In the genomic region with DNA sequence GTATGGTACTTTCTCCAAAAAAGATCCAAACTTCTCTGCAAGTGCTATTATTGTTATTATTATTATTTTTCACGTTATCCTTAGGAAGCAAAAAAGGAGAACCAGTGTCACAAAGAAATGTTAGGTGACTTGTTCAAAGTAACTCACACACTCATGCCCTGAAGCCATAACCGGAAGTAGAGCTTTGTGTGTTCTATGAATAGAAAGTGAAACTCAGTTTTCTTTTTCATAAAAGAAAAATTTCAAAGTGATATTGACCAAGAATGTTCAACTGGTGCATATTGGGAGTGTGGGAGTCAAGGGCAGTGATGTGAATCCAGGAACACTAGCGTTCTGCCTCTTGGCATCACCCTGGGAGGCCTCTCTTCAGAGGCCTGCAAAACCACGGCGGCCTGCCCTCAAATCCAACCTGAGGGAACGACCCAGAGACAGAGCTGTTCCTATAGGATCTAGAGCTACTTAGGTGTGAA, we compare ENCODE assay signal across 8 cellular contexts.
DNase-seq lines count a peak whose midpoint lies in the region; ATAC-seq and TF ChIP-seq lines count a peak whose summit lies in the region.

No MANE protein-coding gene starts in this region.

- no peaks in the 10 kb centered on the region for H3K27me3 Mint-ChIP-seq in activated CD8-positive, alpha-beta memory T cell treated with anti-CD3 and anti-CD28 coated beads, Interleukin-2, amount 10 ng/mL, durations not matched to agents 7 days and 5 days
- no peaks in the 10 kb centered on the region for H3K27me3 Mint-ChIP-seq in activated T-cell treated with anti-CD3 and anti-CD28 coated beads, Interleukin-2, amount 50 U/mL, for 24 hours

- H3K4me1 Mint-ChIP-seq in activated CD8-positive, alpha-beta memory T cell treated with anti-CD3 and anti-CD28 coated beads, Interleukin-2, amount 10 ng/mL, durations not matched to agents 7 days and 5 days: peaks cover 61% of the 10 kb centered on the region
- peaks cover 66% of the 10 kb centered on the region for H3K4me1 Mint-ChIP-seq in activated T-cell treated with anti-CD3 and anti-CD28 coated beads, Interleukin-2, amount 50 U/mL, for 24 hours (ENCODE audit: low read depth)

- ATAC-seq in activated CD8-positive, alpha-beta memory T cell treated with anti-CD3 and anti-CD28 coated beads, Interleukin-2, amount 10 ng/mL, durations not matched to agents 7 days and 5 days: peak; percentile 81
- ATAC-seq in HG03460 (IDR thresholded peaks at IDR 0.05; ENCODE audit: unreplicated experiment) (peak; percentile 60), mucosa of descending colon (peak; percentile 69)

- H3K4me3 Mint-ChIP-seq in activated CD8-positive, alpha-beta memory T cell treated with anti-CD3 and anti-CD28 coated beads, Interleukin-2, amount 10 ng/mL, durations not matched to agents 7 days and 5 days: peak overlapping the region; percentile 87
- H3K4me3 Mint-ChIP-seq in activated T-cell treated with anti-CD3 and anti-CD28 coated beads, Interleukin-2, amount 50 U/mL, for 24 hours: peak overlapping the region; percentile 78

- TF ChIP-seq CTCF in mucosa of descending colon (IDR thresholded peaks at IDR 0.05): no peak

- H3K36me3 Mint-ChIP-seq in activated CD8-positive, alpha-beta memory T cell treated with anti-CD3 and anti-CD28 coated beads, Interleukin-2, amount 10 ng/mL, durations not matched to agents 7 days and 5 days: peaks cover 75% of the 10 kb centered on the region
- peaks cover 87% of the 10 kb centered on the region for H3K36me3 Mint-ChIP-seq in activated T-cell treated with anti-CD3 and anti-CD28 coated beads, Interleukin-2, amount 50 U/mL, for 24 hours (ENCODE audit: low read depth)

- H3K9me3 ChIP-seq in mucosa of descending colon: no peaks in the 10 kb centered on the region

- no peaks in the 10 kb centered on the region for H3K36me3 ChIP-seq in mucosa of descending colon (ENCODE audit: low read depth)

- H3K4me3 ChIP-seq in mucosa of descending colon: no peak overlapping the region

- peaks cover 7% of the 10 kb centered on the region for H3K4me1 ChIP-seq in mucosa of descending colon (ENCODE audit: low read depth)

- H3K27ac Mint-ChIP-seq in activated CD8-positive, alpha-beta memory T cell treated with anti-CD3 and anti-CD28 coated beads, Interleukin-2, amount 10 ng/mL, durations not matched to agents 7 days and 5 days: peak overlapping the region; percentile 100
- H3K27ac Mint-ChIP-seq in activated T-cell treated with anti-CD3 and anti-CD28 coated beads, Interleukin-2, amount 50 U/mL, for 24 hours: peak overlapping the region; percentile 96

- peak; percentile 69 for DNase-seq in activated CD8-positive, alpha-beta memory T cell treated with anti-CD3 and anti-CD28 coated beads, Interleukin-2, amount 10 ng/mL, durations not matched to agents 7 days and 5 days
- no peak for DNase-seq in activated CD8-positive, alpha-beta memory T cell treated with anti-CD3 and anti-CD28 coated beads, Interleukin-2, amount 50 U/mL, for 4 hours
- DNase-seq in activated T-cell treated with anti-CD3 and anti-CD28 coated beads, Interleukin-2, amount 50 U/mL, for 24 hours: peak; percentile 66
- DNase-seq in mucosa of descending colon (no peak), NCI-H1694 (lab: John Stamatoyannopoulos, UW) (no peak), head of caudate nucleus (no peak), D341Med (ENCODE audit: low spot score) (no peak)

- CTCF ChIA-PET in activated CD8-positive, alpha-beta memory T cell treated with anti-CD3 and anti-CD28 coated beads, Interleukin-2, amount 10 ng/mL, durations not matched to agents 7 days and 5 days (lab: Charles Lee): interaction anchor here (0.7 to 2.8 kb wide), 29 partner anchors 10 to 388 kb away, joined by 3 to 28 read pairs (median 4); a partner anchor contains a TSS

- intact Hi-C loops in mucosa of descending colon (cut with DNase I, micrococcal nuclease) (no loop called here), head of caudate nucleus (cut with DNase I) (no loop called here)

- H3K9me3 Mint-ChIP-seq in activated CD8-positive, alpha-beta memory T cell treated with anti-CD3 and anti-CD28 coated beads, Interleukin-2, amount 10 ng/mL, durations not matched to agents 7 days and 5 days (ENCODE audit: low read depth): peaks cover 7% of the 10 kb centered on the region
- no peaks in the 10 kb centered on the region for H3K9me3 Mint-ChIP-seq in activated T-cell treated with anti-CD3 and anti-CD28 coated beads, Interleukin-2, amount 50 U/mL, for 24 hours

Comparison
In these comparisons a context has a peak if more than half of its experiments do, and no peak if none do; other contexts are left out.
1. DNase-seq: peak in activated CD8-positive, alpha-beta memory T cell treated with anti-CD3 and anti-CD28 coated beads, Interleukin-2, amount 10 ng/mL, durations not matched to agents 7 days and 5 days (single experiment) and activated T-cell treated with anti-CD3 and anti-CD28 coated beads, Interleukin-2, amount 50 U/mL, for 24 hours (single experiment); none in activated CD8-positive, alpha-beta memory T cell treated with anti-CD3 and anti-CD28 coated beads, Interleukin-2, amount 50 U/mL, for 4 hours (single experiment), mucosa of descending colon (0 of 3), NCI-H1694 (single experiment), head of caudate nucleus (0 of 42) and D341Med (single experiment).
2. Peak in every context shown above with its lines, with median percentiles within 50 percentile points of each other: ATAC-seq.